ENCODE assay signal across 10 cellular contexts in the genomic region with DNA sequence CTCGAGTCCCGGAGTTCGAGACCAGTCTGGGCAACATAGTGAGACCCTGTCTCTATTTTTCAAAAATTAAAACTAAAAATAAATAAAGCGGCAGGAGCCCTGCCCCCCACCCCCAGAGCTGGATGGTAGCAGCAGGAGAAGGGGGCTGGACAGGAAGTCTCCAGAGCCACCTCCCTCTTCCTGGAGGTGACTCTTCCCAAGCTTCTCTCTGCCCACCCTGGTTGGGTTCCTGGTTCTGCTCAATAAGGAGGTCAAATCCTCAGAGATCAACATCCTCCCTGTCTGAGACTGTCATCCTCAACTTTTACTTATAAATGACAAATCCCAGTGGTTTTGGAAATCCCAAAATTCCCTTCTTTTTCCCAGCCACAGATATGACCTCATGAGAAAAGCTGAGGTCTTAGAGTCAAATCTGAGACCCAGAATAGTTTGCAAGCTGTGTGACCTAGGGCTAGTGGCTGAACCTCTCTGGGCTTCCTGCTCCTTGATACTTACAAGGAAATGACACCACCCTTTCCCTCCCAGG. TPM values are rescaled to one million over a fixed set of nuclear protein-coding genes. Genes with fewer than 3 reads are reported as not detected.
DNase-seq lines count a peak whose midpoint lies in the region; ATAC-seq and TF ChIP-seq lines count a peak whose summit lies in the region.
"Had no signal": no experiment of that assay in that cellular context is flagged by ENCODE, and none has a peak within 500 bp of the region (broad histone marks: within the 10 kb centered on the region; RNA-seq: fewer than 3 reads in every experiment).

No MANE protein-coding gene starts in this region.

- no peaks in the 10 kb centered on the region for H3K27me3 Mint-ChIP-seq in CD4-positive, alpha-beta memory T cell
- H3K27me3 Mint-ChIP-seq: activated naive CD4-positive, alpha-beta T cell treated with anti-CD3 and anti-CD28 coated beads, Interleukin-2, amount 50 U/mL, for 24 hours had no signal

- no peak for TF ChIP-seq CTCF in RWPE1 (conservative IDR thresholded peaks at IDR 0.05; ENCODE audit: low read depth)
- TF ChIP-seq CTCF in fibroblast of mammary gland (conservative IDR thresholded peaks at IDR 0.05; ENCODE audit: control insufficient read depth, insufficient read depth, low read depth, low read length), result no peak

- ATAC-seq in GM18511 (IDR thresholded peaks at IDR 0.05; ENCODE audit: unreplicated experiment), result no peak

- no peaks in the 10 kb centered on the region for H3K9me3 Mint-ChIP-seq in CD4-positive, alpha-beta memory T cell
- H3K9me3 Mint-ChIP-seq: activated naive CD4-positive, alpha-beta T cell treated with anti-CD3 and anti-CD28 coated beads, Interleukin-2, amount 50 U/mL, for 24 hours had no signal

- H3K4me3 ChIP-seq in CD4-positive, alpha-beta memory T cell (ENCODE audit: low read length in 2 of 2), result no peak overlapping the region
- H3K4me3 ChIP-seq in fibroblast of mammary gland (ENCODE audit: control insufficient read depth, low read depth, low read length) (peak overlapping the region; percentile 51), neuron (ENCODE audit: low read length) (peak overlapping the region; percentile 74)

- H3K27ac ChIP-seq in CD4-positive, alpha-beta memory T cell (ENCODE audit: low read depth, low read length), result no peak overlapping the region
- H3K27ac ChIP-seq in RWPE1, result peak overlapping the region; percentile 96

- H3K27ac Mint-ChIP-seq in CD4-positive, alpha-beta memory T cell, result peak overlapping the region in 5 of 7 donors; percentile 73 to 95 (median 92)

- H3K4me1 Mint-ChIP-seq in CD4-positive, alpha-beta memory T cell, result peaks cover 24 to 56% (median 38%) of the 10 kb centered on the region in 4 donors

- H3K36me3 Mint-ChIP-seq in CD4-positive, alpha-beta memory T cell, result no peaks in the 10 kb centered on the region

- intact Hi-C loops in CD4-positive, alpha-beta memory T cell (cut with micrococcal nuclease), result loop anchor here (2.0 kb wide), 1 partner anchor 24 kb away; no protein-coding TSS in a partner anchor

- H3K4me1 ChIP-seq in CD4-positive, alpha-beta memory T cell (ENCODE audit: insufficient read depth, low read length), result peaks cover 61% of the 10 kb centered on the region
- H3K4me1 ChIP-seq in neuron (ENCODE audit: insufficient read depth, low read length), result peaks cover 28% of the 10 kb centered on the region

- no peak overlapping the region for H2AFZ ChIP-seq in neuron (ENCODE audit: low read depth, low read length)

- CTCF ChIA-PET in CD4-positive, alpha-beta memory T cell (lab: Charles Lee; ENCODE audit: partially characterized antibody), result interaction anchor here (0.6 to 1.5 kb wide), 4 partner anchors 11 to 209 kb away, joined by 3 to 6 read pairs (median 4); no protein-coding TSS in a partner anchor
- CTCF ChIA-PET in RWPE1 (lab: Yijun Ruan, JAX), result no interaction called here

- H3K36me3 ChIP-seq in CD4-positive, alpha-beta memory T cell (ENCODE audit: insufficient read depth, low read length), result no peaks in the 10 kb centered on the region
- H3K36me3 ChIP-seq in neuron (ENCODE audit: insufficient read depth, low read length), result peaks cover 13% of the 10 kb centered on the region

- no peaks in the 10 kb centered on the region for H3K9me3 ChIP-seq in CD4-positive, alpha-beta memory T cell (ENCODE audit: control insufficient read depth in 1 of 2, low read length in 2 of 2)
- no peaks in the 10 kb centered on the region for H3K9me3 ChIP-seq in neuron (ENCODE audit: low read length)

- DNase-seq in CD4-positive, alpha-beta memory T cell, result no peak
- DNase-seq in RWPE1 (ENCODE audit: low spot score) (no peak), fibroblast of mammary gland (ENCODE audit: low read depth) (peak; percentile 35), NCI-H146 (lab: John Stamatoyannopoulos, UW) (no peak), SHP77 (lab: John Stamatoyannopoulos, UW) (no peak), hepatic stellate cell (ENCODE audit: low spot score) (no peak)

- no peaks in the 10 kb centered on the region for H3K27me3 ChIP-seq in CD4-positive, alpha-beta memory T cell (ENCODE audit: insufficient read depth, low read length)
- no peaks in the 10 kb centered on the region for H3K27me3 ChIP-seq in neuron (ENCODE audit: insufficient read depth, low read length)

- H3K4me3 Mint-ChIP-seq in CD4-positive, alpha-beta memory T cell, result peak overlapping the region in 3 of 8 donors; percentile 79 to 87 (median 83)

- POLR2A ChIA-PET in CD4-positive, alpha-beta memory T cell (lab: Charles Lee; ENCODE audit: partially characterized antibody), result interaction anchor here (0.8 to 3.4 kb wide), 13 partner anchors 8 to 66 kb away, joined by 3 to 26 read pairs (median 6); a partner anchor contains a TSS
- POLR2A ChIA-PET in RWPE1 (lab: Yijun Ruan, JAX; ENCODE audit: low non-redundant PET), result no interaction called here

RNA-seq across cellular contexts. Expression of a gene that starts 1.0 kb away (rescaled TPM):
- total RNA-seq in CD4-positive, alpha-beta memory T cell, result 10 to 100 TPM; 23.1 to 24.8 TPM
- under 1 TPM; 0.49 to 0.89 TPM for polyA plus RNA-seq in CD4-positive, alpha-beta memory T cell

RNA-seq across cellular contexts. Expression of a gene that starts 25.2 kb away (rescaled TPM):
- 1 to 10 TPM; 8.2 to 9.3 TPM for total RNA-seq in CD4-positive, alpha-beta memory T cell
- polyA plus RNA-seq in CD4-positive, alpha-beta memory T cell, result 1 to 10 TPM in 1 of 2 donors, under 1 TPM in 1; 0.50 to 1.4 TPM
- total RNA-seq: urinary bladder had no signal
- polyA plus RNA-seq: urinary bladder had no signal

RNA-seq across cellular contexts. Expression of a gene that starts 37.3 kb away (rescaled TPM):
- total RNA-seq in CD4-positive, alpha-beta memory T cell, result 10 to 100 TPM; 55.4 to 63.8 TPM
- 100 to 1,000 TPM in 1 of 2 donors, 10 to 100 TPM in 1; 37.6 to 107 TPM for polyA plus RNA-seq in CD4-positive, alpha-beta memory T cell

RNA-seq across cellular contexts. Expression of a gene that starts 57.0 kb away (rescaled TPM):
- 100 to 1,000 TPM; 304 to 318 TPM for total RNA-seq in CD4-positive, alpha-beta memory T cell
- polyA plus RNA-seq in CD4-positive, alpha-beta memory T cell, result 100 to 1,000 TPM; 724 to 917 TPM

Comparison
In these comparisons a context has a peak if more than half of its experiments do, and no peak if none do; other contexts are left out.
1. H3K4me3 ChIP-seq: peak in fibroblast of mammary gland (single experiment) and neuron (single experiment); none in CD4-positive, alpha-beta memory T cell (0 of 2).